In the genomic region with DNA sequence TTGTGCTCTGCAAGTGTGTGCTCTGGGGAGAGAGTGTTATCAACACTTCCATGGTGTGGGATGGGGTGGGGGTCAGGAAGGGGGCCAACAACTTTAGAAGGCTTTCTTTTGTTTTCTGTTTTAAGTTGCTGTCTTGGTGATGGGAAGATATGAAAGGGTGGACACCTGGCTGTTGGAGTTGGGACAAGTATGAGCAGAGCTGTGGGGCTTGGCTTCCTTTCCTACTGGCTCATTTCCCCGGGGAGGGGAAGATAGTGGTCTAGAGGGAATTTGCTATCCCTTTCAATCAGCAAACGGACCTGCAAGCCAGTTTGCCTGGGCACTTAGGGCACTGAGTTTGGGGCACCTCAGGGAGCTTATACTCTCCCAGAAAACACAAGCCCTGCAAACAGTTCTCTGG, we compare ENCODE assay signal across 17 cellular contexts.
"Had no signal": no experiment of that assay in that cellular context is flagged by ENCODE, and none has a peak within 500 bp of the region (broad histone marks: within the 10 kb centered on the region; RNA-seq: fewer than 3 reads in every experiment).

No MANE protein-coding gene starts in this region.

- ATAC-seq: left cardiac atrium; mucosa of descending colon; naive thymus-derived CD4-positive, alpha-beta T cell; stimulated activated naive CD8-positive, alpha-beta T cell treated with anti-CD3 and anti-CD28 coated beads, Interleukin-15, amount 100 ng/mL, for 72 hours; T-cell had no signal

- DNase-seq: activated effector memory CD4-positive, alpha-beta T cell treated with anti-CD3 and anti-CD28 coated beads, Interleukin-2, amount 50 U/mL, for 16 hours; activated T-cell treated with anti-CD3 and anti-CD28 coated beads, Interleukin-2, amount 50 U/mL, for 24 hours; amniotic stem cell; brain microvascular endothelial cell; head of caudate nucleus; left cardiac atrium; mucosa of descending colon; naive thymus-derived CD4-positive, alpha-beta T cell; stimulated activated CD4-positive, alpha-beta T cell treated with anti-CD3 and anti-CD28 coated beads, Interleukin-15, amount 100 ng/mL, for 24 hours; stimulated activated CD4-positive, alpha-beta T cell treated with anti-CD3 and anti-CD28 coated beads, Interleukin-4, amount 100 ng/mL, for 4 hours; stimulated activated CD8-positive, alpha-beta memory T cell treated with anti-CD3 and anti-CD28 coated beads, Interleukin-4, amount 100 ng/mL, for 48 hours; stimulated activated naive CD8-positive, alpha-beta T cell treated with anti-CD3 and anti-CD28 coated beads, Interleukin-15, amount 100 ng/mL, for 72 hours; T-cell; T-helper 9 cell; upper lobe of left lung had no signal

- H3K36me3 ChIP-seq: brain microvascular endothelial cell, upper lobe of left lung had no signal

- H3K9me3 ChIP-seq: mucosa of descending colon, upper lobe of left lung had no signal

- FAIRE-seq: frontal cortex had no signal

- H3K27ac ChIP-seq: brain microvascular endothelial cell, coronary artery had no signal

- H3K4me3 ChIP-seq: coronary artery, mucosa of descending colon, upper lobe of left lung had no signal

- H3K27me3 ChIP-seq: brain microvascular endothelial cell, upper lobe of left lung had no signal
